9 cellular contexts compared by ENCODE assay signal in genomic region chr16:74724820-74725549, GRCh38. TPM values are rescaled to one million over a fixed set of nuclear protein-coding genes. Genes with fewer than 3 reads are reported as not detected.
DNase-seq lines count a peak whose midpoint lies in the region; ATAC-seq and TF ChIP-seq lines count a peak whose summit lies in the region.
"Had no signal": no experiment of that assay in that cellular context is flagged by ENCODE, and none has a peak within 500 bp of the region (broad histone marks: within the 10 kb centered on the region; RNA-seq: fewer than 3 reads in every experiment).

No MANE protein-coding gene starts in this region.

- no peaks in the 10 kb centered on the region for H4K20me1 ChIP-seq in Karpas-422 (ENCODE audit: insufficient read depth, low read depth, low read length)

- H3K79me2 ChIP-seq in Karpas-422 (ENCODE audit: low read length): no peaks in the 10 kb centered on the region

- no peaks in the 10 kb centered on the region for H3K27me3 ChIP-seq in Karpas-422 (ENCODE audit: low read length)

- no peak overlapping the region for H3K4me3 ChIP-seq in Karpas-422 (ENCODE audit: low read length)

- H3K4me1 ChIP-seq in Karpas-422 (ENCODE audit: low read length): peaks cover 7% of the 10 kb centered on the region

- peak; percentile 45 for DNase-seq in COLO829 (ENCODE audit: low spot score)
- DNase-seq in RWPE1 (ENCODE audit: low spot score): peak; percentile 76
- DNase-seq in fibroblast of gingiva (ENCODE audit: low read depth): peak; percentile 36
- DNase-seq in pons (ENCODE audit: low spot score): peak; percentile 99
- DNase-seq in NCI-H2227 (lab: John Stamatoyannopoulos, UW; ENCODE audit: unreplicated experiment): no peak
- no peak for DNase-seq in NCI-H82 treated with DMSO at 0.1 percent for 48 hours (lab: John Stamatoyannopoulos, UW; ENCODE audit: unreplicated experiment)
- DNase-seq in Karpas-422: no peak
- DNase-seq: activated CD4-positive, alpha-beta memory T cell treated with anti-CD3 and anti-CD28 coated beads for 36 hours had no signal

- CTCF ChIA-PET in RWPE1 (lab: Yijun Ruan, JAX): interaction anchor here (0.6 to 2.6 kb wide), 8 partner anchors 13 to 138 kb away, joined by 3 to 18 read pairs (median 4); partner anchors contain the start of gene FA2H

- H3K27ac ChIP-seq in RWPE1 (no peak overlapping the region), Karpas-422 (ENCODE audit: low read length) (no peak overlapping the region)

- TF ChIP-seq CTCF in RWPE1 (conservative IDR thresholded peaks at IDR 0.05; ENCODE audit: low read depth): no peak

- no peaks in the 10 kb centered on the region for H3K36me3 ChIP-seq in Karpas-422 (ENCODE audit: insufficient read depth, low read length)

- H2AFZ ChIP-seq in Karpas-422 (ENCODE audit: low read length): no peak overlapping the region

- POLR2A ChIA-PET in RWPE1 (lab: Yijun Ruan, JAX; ENCODE audit: low non-redundant PET): interaction anchor here (0.5 to 0.6 kb wide), 2 partner anchors 119 to 138 kb away, joined by 3 to 7 read pairs; no protein-coding TSS in a partner anchor

- no peaks in the 10 kb centered on the region for H3K9me2 ChIP-seq in Karpas-422 (replicated peaks; ENCODE audit: insufficient read depth, low read length)

- H3K4me2 ChIP-seq in Karpas-422 (ENCODE audit: low read depth, low read length, poor library complexity, severe bottlenecking): no peak overlapping the region

- peaks cover 5% of the 10 kb centered on the region; the same call in 1 of the 2 replicates for H3K9me3 ChIP-seq in Karpas-422 (ENCODE audit: low read length)

- ATAC-seq in HG02970 (IDR thresholded peaks at IDR 0.05; ENCODE audit: low FRiP score, unreplicated experiment): no peak

- H3K9ac ChIP-seq in Karpas-422 (ENCODE audit: low read length): no peak overlapping the region

RNA-seq across cellular contexts. Expression of gene MLKL, which starts 24.3 kb away (rescaled TPM):
- total RNA-seq in Karpas-422 (2014; rRNA removed; shearing (Covaris generic); ENCODE audit: low replicate concordance): 2.2 and 4.7 TPM in 2 replicates

RNA-seq across cellular contexts. Expression of gene FA2H, which starts 49.6 kb away (rescaled TPM):
- total RNA-seq in Karpas-422 (2014; rRNA removed; shearing (Covaris generic); ENCODE audit: low replicate concordance): not detected in 2 replicates

RNA-seq across cellular contexts. Expression of gene RFWD3, which starts 58.3 kb away (rescaled TPM):
- total RNA-seq in Karpas-422 (2014; rRNA removed; shearing (Covaris generic); ENCODE audit: low replicate concordance): 25.4 and 36.3 TPM in 2 replicates

Comparison
In these comparisons a context has a peak if more than half of its experiments do, and no peak if none do; other contexts are left out.
1. DNase-seq: peak in COLO829 (single experiment), RWPE1 (single experiment), fibroblast of gingiva (single experiment) and pons (single experiment); none in NCI-H2227 (single experiment), NCI-H82 treated with DMSO at 0.1 percent for 48 hours (single experiment) and Karpas-422 (single experiment).